In genomic region chr17:65072577-65073178, GRCh38 we compare ENCODE assay signal across 2 cellular contexts.
TF ChIP-seq lines count a peak whose summit lies in the region.

No MANE protein-coding gene starts in this region.

TF ChIP-seq in HEK293, 187 proteins besides CTCF, POLR2A, EP300 and RAD21:
- TF ChIP-seq YY1 (tag by site-specific recombination; IDR thresholded peaks at IDR 0.05): no peak
- 0 out of 2 replicates have a peak, but pooled peaks have one; percentile 31 for TF ChIP-seq ZBTB20 (tag by site-specific recombination; IDR thresholded peaks at IDR 0.05)
- no peak for TF ChIP-seq ZNF341 (tag by site-specific recombination; IDR thresholded peaks at IDR 0.05; ENCODE audit: low read depth)
- no peak for TF ChIP-seq SP3 (tag by site-specific recombination; IDR thresholded peaks at IDR 0.05)
- no peak for TF ChIP-seq ZNF707 (tag by site-specific recombination; IDR thresholded peaks at IDR 0.05)
- no peak for TF ChIP-seq BCL6B (tag by site-specific recombination; IDR thresholded peaks at IDR 0.05)
- no peak for TF ChIP-seq ZNF26 (tag by site-specific recombination; IDR thresholded peaks at IDR 0.05)

TF ChIP-seq in HepG2, 621 proteins besides CTCF, POLR2A, EP300 and RAD21:
- TF ChIP-seq PATZ1 (CRISPR knock-in tag; IDR thresholded peaks at IDR 0.05): 0 out of 2 replicates have a peak, but pooled peaks have one; percentile 10
- TF ChIP-seq SAP130 (CRISPR knock-in tag; IDR thresholded peaks at IDR 0.05; ENCODE audit: low read depth): peak; percentile 34
- no peak for TF ChIP-seq TAF15 (IDR thresholded peaks at IDR 0.05; ENCODE audit: low read depth, low read length, poor library complexity, severe bottlenecking)
- peak; percentile 42 for TF ChIP-seq ASH2L (IDR thresholded peaks at IDR 0.05; ENCODE audit: insufficient read length, low read depth, low read length)
- peak; percentile 13 for TF ChIP-seq XRCC5 (optimal IDR thresholded peaks at IDR 0.05; ENCODE audit: low read length)
- peak; percentile 60; the same call in 1 of the 2 replicates for TF ChIP-seq SOX5 (CRISPR knock-in tag; IDR thresholded peaks at IDR 0.05; ENCODE audit: borderline replicate concordance)
- TF ChIP-seq GFI1 (CRISPR knock-in tag; IDR thresholded peaks at IDR 0.05; ENCODE audit: borderline replicate concordance): peak; percentile 80; the same call in 1 of the 2 replicates
- peak; percentile 19; the same call in 1 of the 2 replicates for TF ChIP-seq TCF7 (IDR thresholded peaks at IDR 0.05; ENCODE audit: low read depth)
- TF ChIP-seq SOX6 (IDR thresholded peaks at IDR 0.05): no peak
- peak; percentile 63 for TF ChIP-seq SOX6 (CRISPR knock-in tag; IDR thresholded peaks at IDR 0.05)
- TF ChIP-seq SOX13 (IDR thresholded peaks at IDR 0.05): no peak
- peak in 1 of 2 experiments; percentile 38; a peak in 1 of 4 replicates for TF ChIP-seq SOX13 (CRISPR knock-in tag; conservative IDR thresholded peaks at IDR 0.05 in 1 of 2, IDR thresholded peaks at IDR 0.05 in 1 of 2)
- peak; percentile 65; the same call in 1 of the 2 replicates for TF ChIP-seq HNF4G (IDR thresholded peaks at IDR 0.05; ENCODE audit: borderline replicate concordance, low read depth, low read length)
- TF ChIP-seq HNF4G (CRISPR knock-in tag; IDR thresholded peaks at IDR 0.05; ENCODE audit: borderline replicate concordance, low read depth): no peak
- TF ChIP-seq CEBPB (IDR thresholded peaks at IDR 0.05; ENCODE audit: borderline replicate concordance, low read depth, low read length): no peak
- TF ChIP-seq ARID3A (IDR thresholded peaks at IDR 0.05; ENCODE audit: low read depth, low read length): peak; percentile 49; the same call in 1 of the 2 replicates
- TF ChIP-seq CREM (IDR thresholded peaks at IDR 0.05): peak; percentile 21; the same call in 1 of the 2 replicates
- no peak for TF ChIP-seq CREM (CRISPR knock-in tag; IDR thresholded peaks at IDR 0.05)
- no peak for TF ChIP-seq NFRKB (IDR thresholded peaks at IDR 0.05)
- TF ChIP-seq GATAD2A (CRISPR knock-in tag; IDR thresholded peaks at IDR 0.05): peak; percentile 37; the same call in 1 of the 2 replicates
- no peak for TF ChIP-seq HNRNPH1 (optimal IDR thresholded peaks at IDR 0.05; ENCODE audit: low read depth, low read length)
- TF ChIP-seq HNF4A (CRISPR knock-in tag; IDR thresholded peaks at IDR 0.05): peak; percentile 50
- peak; percentile 47; the same call in 1 of the 2 replicates for TF ChIP-seq PAXIP1 (CRISPR knock-in tag; conservative IDR thresholded peaks at IDR 0.05)
- TF ChIP-seq HMGXB4 (CRISPR knock-in tag; IDR thresholded peaks at IDR 0.05; ENCODE audit: borderline replicate concordance in 1 of 2, low read depth in 1 of 2): 0 out of 4 replicates have a peak, but pooled peaks of 1 of the 2 experiments have one; percentile 9
